ENCODE assay signal across 9 cellular contexts in genomic region chr1:160400646-160401486, GRCh38. TPM values are rescaled to one million over a fixed set of nuclear protein-coding genes. Genes with fewer than 3 reads are reported as not detected.
A peak's percentile ranks its signal among the peaks of the same experiment; 100 is the strongest.
DNase-seq lines count a peak whose midpoint lies in the region; ATAC-seq and TF ChIP-seq lines count a peak whose summit lies in the region.
"Had no signal": no experiment of that assay in that cellular context is flagged by ENCODE, and none has a peak within 500 bp of the region (broad histone marks: within the 10 kb centered on the region; RNA-seq: fewer than 3 reads in every experiment).

No MANE protein-coding gene starts in this region.

- no peaks in the 10 kb centered on the region; the same call in 1 of the 2 replicates for H3K27me3 Mint-ChIP-seq in H9 (ENCODE audit: low read depth)

- H3F3A ChIP-seq in PC-9 (ENCODE audit: insufficient read depth, low read depth) = no peaks in the 10 kb centered on the region

- no peaks in the 10 kb centered on the region for H3K79me1 ChIP-seq in H9 (ENCODE audit: insufficient read depth, low read depth, low read length, poor library complexity, severe bottlenecking)

- H2AK5ac ChIP-seq in H9 (ENCODE audit: insufficient read length, low read length) = no peak overlapping the region

- TF ChIP-seq CTCF in H9 (conservative IDR thresholded peaks at IDR 0.05) (no peak), PC-9 (conservative IDR thresholded peaks at IDR 0.05) (no peak), fibroblast of villous mesenchyme (IDR thresholded peaks at IDR 0.05; ENCODE audit: insufficient read depth, low read depth, low read length) (no peak), omental fat pad (IDR thresholded peaks at IDR 0.05) (no peak)

- peaks cover 58 to 59% of the 10 kb centered on the region in 2 experiments for H3K4me1 Mint-ChIP-seq in H9

- WGBS in H9 (ENCODE audit: extremely low coverage, insufficient read length, low lambda C conversion rate) = no CpG with 5 or more reads among the region's 55 CpGs

- peaks cover 17% of the 10 kb centered on the region for H3K23me2 ChIP-seq in H9 (ENCODE audit: insufficient read length, low read depth, low read length, poor library complexity, severe bottlenecking)

- H3K4me3 Mint-ChIP-seq in H9 = peak overlapping the region; percentile 91

- peak overlapping the region; percentile 49 for H3K18ac ChIP-seq in H9 (ENCODE audit: insufficient read length, low read depth, low read length)

- no peak overlapping the region for H2BK15ac ChIP-seq in H9 (ENCODE audit: low read depth, low read length)

- H3T11ph ChIP-seq in H9 (ENCODE audit: low read length) = no peak overlapping the region

- H3K14ac ChIP-seq in H9 (ENCODE audit: insufficient read depth, low read length) = peak overlapping the region; percentile 77

- H3K56ac ChIP-seq in H9 (ENCODE audit: insufficient read length, low read depth, low read length) = no peak overlapping the region

- H3K4me3 ChIP-seq in PC-9 (peak overlapping the region; percentile 53; the same call in 1 of the 2 replicates), fibroblast of villous mesenchyme (ENCODE audit: low read depth, low read length) (peak overlapping the region; percentile 45)

- ATAC-seq in omental fat pad (ENCODE audit: low FRiP score) = peak; percentile 6
- no peak for ATAC-seq in GM21717 (IDR thresholded peaks at IDR 0.05; ENCODE audit: unreplicated experiment)

- CTCF ChIA-PET in PC-9 (lab: Charles Lee) = interaction anchor here (0.6 kb wide), 1 partner anchor 349 kb away, joined by 3 read pairs; no protein-coding TSS in a partner anchor

- intact Hi-C loops in PC-9 (cut with micrococcal nuclease; ENCODE audit: unreplicated experiment) = no loop called here

- no peaks in the 10 kb centered on the region for H3K9me3 Mint-ChIP-seq in H9

- H3K9ac ChIP-seq in H9 (ENCODE audit: extremely low read depth, insufficient read length, low read length) = peak overlapping the region; percentile 68

- H3K27me3 ChIP-seq in H9 (ENCODE audit: insufficient read depth, low read length) (no peaks in the 10 kb centered on the region), PC-9 (ENCODE audit: insufficient read depth, low read depth) (peaks cover 21% of the 10 kb centered on the region)

- H3K79me2 ChIP-seq in H9 (ENCODE audit: insufficient read depth, low read length) (peaks cover 22% of the 10 kb centered on the region; the same call in 1 of the 2 replicates), PC-9 (ENCODE audit: low read depth) (no peaks in the 10 kb centered on the region)

- H3K23ac ChIP-seq in H9 (ENCODE audit: insufficient read length, low read depth, low read length) = no peak overlapping the region

- peaks cover 0 to 8% (median 1%) of the 10 kb centered on the region in 3 experiments; a peak in 4 of 7 replicates for H3K36me3 Mint-ChIP-seq in H9 (ENCODE audit: insufficient read depth in 1 of 3, low read depth in 3 of 3)

- H3K9me2 ChIP-seq in PC-9 (ENCODE audit: insufficient read depth) = no peaks in the 10 kb centered on the region

- H2BK5ac ChIP-seq in H9 (ENCODE audit: insufficient read length, low read length) = no peak overlapping the region

- no peak overlapping the region; the same call in 1 of the 2 replicates for H3K4ac ChIP-seq in H9 (ENCODE audit: low read depth, low read length)

- peak overlapping the region in 2 of 3 experiments; percentile 16 to 93; a peak in 5 of 7 replicates for H3K27ac Mint-ChIP-seq in H9

- H2BK12ac ChIP-seq in H9 (ENCODE audit: insufficient read length, low read depth, low read length) = no peak overlapping the region

- no peak overlapping the region for H4K8ac ChIP-seq in H9 (replicated peaks; ENCODE audit: insufficient read length, low read depth, low read length)

- H3K36me3 ChIP-seq in PC-9 (ENCODE audit: low read depth) = no peaks in the 10 kb centered on the region

- no peak overlapping the region for H4K5ac ChIP-seq in H9 (ENCODE audit: insufficient read length, low read depth, low read length)

- H3K4me1 ChIP-seq in H9 (ENCODE audit: insufficient read depth, low read length) = peaks cover 27% of the 10 kb centered on the region; the same call in 1 of the 2 replicates
- H3K4me1 ChIP-seq in PC-9 (replicated peaks; ENCODE audit: insufficient read depth) = no peaks in the 10 kb centered on the region

- H4K20me1 ChIP-seq in H9 (ENCODE audit: control insufficient read depth, insufficient read depth, insufficient read length) = no peaks in the 10 kb centered on the region
- no peaks in the 10 kb centered on the region for H4K20me1 ChIP-seq in PC-9 (ENCODE audit: insufficient read depth)

- H3K9me3 ChIP-seq in H9 (ENCODE audit: control insufficient read depth, low read depth, low read length) (no peaks in the 10 kb centered on the region), PC-9 (ENCODE audit: insufficient read depth, low read depth) (no peaks in the 10 kb centered on the region)

- H3K4me2 ChIP-seq in H9 (ENCODE audit: insufficient read depth, insufficient read length, low read length) (peak overlapping the region; percentile 95), PC-9 (peak overlapping the region; percentile 71)

- BruUV-seq in PC-9 (replicated peaks; lab: Mats Ljungman, UMichigan) = no TSS peak

- no peak overlapping the region for H2BK120ac ChIP-seq in H9 (ENCODE audit: low read depth, low read length, poor library complexity, severe bottlenecking)

- H4K91ac ChIP-seq in H9 (ENCODE audit: insufficient read length, low read depth, low read length) = no peak overlapping the region

- no peak overlapping the region for H3K27ac ChIP-seq in H9 (ENCODE audit: insufficient read length, low read depth, low read length)
- no peak overlapping the region for H3K27ac ChIP-seq in PC-9

- peak; percentile 45 for DNase-seq in H9
- no peak for DNase-seq in PC-9
- DNase-seq in fibroblast of villous mesenchyme (ENCODE audit: low read depth) = no peak
- no peak for DNase-seq in omental fat pad (ENCODE audit: low spot score)
- no peak for DNase-seq in GOT3 (lab: John Stamatoyannopoulos, UW)
- DNase-seq in activated CD4-positive, alpha-beta T cell treated with anti-CD3 and anti-CD28 coated beads for 1 hour = no peak
- DNase-seq in SKM-1 treated with dmso at 0.1 percent for 144 hours (lab: John Stamatoyannopoulos, UW; ENCODE audit: unreplicated experiment) = no peak

- POLR2A ChIA-PET in PC-9 (lab: Charles Lee; ENCODE audit: unreplicated experiment) = no interaction called here

- H2BK20ac ChIP-seq in H9 (ENCODE audit: low read depth, low read length, poor library complexity, severe bottlenecking) = no peak overlapping the region

- H2AFZ ChIP-seq in H9 (ENCODE audit: low read length) = no peak overlapping the region
- peak overlapping the region; percentile 67; the same call in 1 of the 2 replicates for H2AFZ ChIP-seq in PC-9

RNA-seq across cellular contexts. Expression of gene VANGL2, which starts 0.5 kb away (rescaled TPM):
- total RNA-seq in H9 (2021) (57.7 and 58.5 TPM in 2 replicates), PC-9 (2021) (11.5 and 12.4 TPM in 2 replicates), fibroblast of villous mesenchyme (not detected in 2 replicates), omental fat pad (1 to 10 TPM in 2 of 4 donors, under 1 TPM in 2; 0.36 to 2.0 (median 1.0) TPM)

RNA-seq across cellular contexts. Expression of gene NHLH1, which starts 34.0 kb away (rescaled TPM):
- total RNA-seq in H9 (2021) = 1.3 and 1.5 TPM in 2 replicates
- total RNA-seq in PC-9 (2021) = 0.26 TPM in 1 of 2 replicates, not detected in the other
- under 0.01 TPM in 1 of 2 replicates, not detected in the other for total RNA-seq in fibroblast of villous mesenchyme
- total RNA-seq in omental fat pad = under 1 TPM in 1 of 4 donors, not detected in 3; 0.46 TPM
- total RNA-seq: SK-MEL-5 had no signal

RNA-seq across cellular contexts. Expression of gene NCSTN, which starts 57.7 kb away (rescaled TPM):
- total RNA-seq in H9 (2021) (67.8 and 69.3 TPM in 2 replicates), PC-9 (2021) (54.7 and 55.8 TPM in 2 replicates), fibroblast of villous mesenchyme (109 and 165 TPM in 2 replicates), omental fat pad (10 to 100 TPM; 60.9 to 82.9 (median 69.1) TPM)

RNA-seq across cellular contexts. Expression of gene COPA, which starts 57.8 kb away (rescaled TPM):
- total RNA-seq in H9 (2021) (118 TPM in 2 replicates), PC-9 (2021) (146 and 147 TPM in 2 replicates), fibroblast of villous mesenchyme (295 and 322 TPM in 2 replicates), omental fat pad (100 to 1,000 TPM; 118 to 179 (median 155) TPM)
